ENCODE assay signal across 1 cellular context in the genomic region with DNA sequence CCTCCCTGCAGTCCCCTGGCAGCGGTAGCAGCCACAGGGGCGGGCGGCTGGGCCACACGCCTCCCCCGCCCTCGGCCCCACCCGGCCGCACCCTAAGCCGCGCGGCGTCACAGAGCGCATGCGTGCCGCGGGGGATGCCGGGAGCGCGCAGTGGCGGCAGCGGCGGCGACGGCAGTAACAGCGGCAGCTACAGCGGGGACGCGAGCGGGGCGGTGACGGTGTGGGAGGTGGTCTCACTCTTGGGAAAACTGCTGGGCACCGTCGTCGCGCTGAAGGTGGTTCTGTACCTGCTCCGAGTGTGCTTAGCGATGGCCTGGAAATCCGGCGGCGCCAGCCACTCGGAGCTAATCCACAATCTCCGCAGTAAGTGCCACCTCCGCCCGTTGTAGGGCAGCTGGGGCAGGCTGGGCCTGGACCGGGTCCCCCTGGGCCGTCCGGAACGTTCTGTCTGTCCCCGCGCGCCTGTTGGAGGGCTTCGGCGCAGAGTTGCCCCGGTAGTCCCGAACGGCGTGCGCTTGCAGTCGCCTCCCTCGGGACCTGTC.
TF ChIP-seq lines count a peak whose summit lies in the region.

PCMT1 (plus strand) TSS at position 148 of the 542 bp plus-strand sequence; CDS start at position 309, 161 bp downstream.

TF ChIP-seq in GM23338, 12 proteins besides CTCF, POLR2A, EP300 and RAD21 (continued from another document):
- TF ChIP-seq ETS1 (IDR thresholded peaks at IDR 0.05): no peak
- TF ChIP-seq EZH2phosphoT487 (IDR thresholded peaks at IDR 0.05; ENCODE audit: unreplicated experiment): no peak
- TF ChIP-seq ZNF462 (CRISPR knock-in tag; IDR thresholded peaks at IDR 0.05): no peak
- TF ChIP-seq EZH2 (IDR thresholded peaks at IDR 0.05; ENCODE audit: low read depth, unreplicated experiment): no peak
- no peak for TF ChIP-seq NANOG (IDR thresholded peaks at IDR 0.05; ENCODE audit: borderline replicate concordance)
- peak; percentile 52; the same call in 1 of the 2 replicates for TF ChIP-seq CREB1 (CRISPR knock-in tag; IDR thresholded peaks at IDR 0.05; ENCODE audit: low read depth)
TF ChIP-seq in GM23338: peak in this region for 2.
